1 cellular context compared by ENCODE assay signal in the genomic region with DNA sequence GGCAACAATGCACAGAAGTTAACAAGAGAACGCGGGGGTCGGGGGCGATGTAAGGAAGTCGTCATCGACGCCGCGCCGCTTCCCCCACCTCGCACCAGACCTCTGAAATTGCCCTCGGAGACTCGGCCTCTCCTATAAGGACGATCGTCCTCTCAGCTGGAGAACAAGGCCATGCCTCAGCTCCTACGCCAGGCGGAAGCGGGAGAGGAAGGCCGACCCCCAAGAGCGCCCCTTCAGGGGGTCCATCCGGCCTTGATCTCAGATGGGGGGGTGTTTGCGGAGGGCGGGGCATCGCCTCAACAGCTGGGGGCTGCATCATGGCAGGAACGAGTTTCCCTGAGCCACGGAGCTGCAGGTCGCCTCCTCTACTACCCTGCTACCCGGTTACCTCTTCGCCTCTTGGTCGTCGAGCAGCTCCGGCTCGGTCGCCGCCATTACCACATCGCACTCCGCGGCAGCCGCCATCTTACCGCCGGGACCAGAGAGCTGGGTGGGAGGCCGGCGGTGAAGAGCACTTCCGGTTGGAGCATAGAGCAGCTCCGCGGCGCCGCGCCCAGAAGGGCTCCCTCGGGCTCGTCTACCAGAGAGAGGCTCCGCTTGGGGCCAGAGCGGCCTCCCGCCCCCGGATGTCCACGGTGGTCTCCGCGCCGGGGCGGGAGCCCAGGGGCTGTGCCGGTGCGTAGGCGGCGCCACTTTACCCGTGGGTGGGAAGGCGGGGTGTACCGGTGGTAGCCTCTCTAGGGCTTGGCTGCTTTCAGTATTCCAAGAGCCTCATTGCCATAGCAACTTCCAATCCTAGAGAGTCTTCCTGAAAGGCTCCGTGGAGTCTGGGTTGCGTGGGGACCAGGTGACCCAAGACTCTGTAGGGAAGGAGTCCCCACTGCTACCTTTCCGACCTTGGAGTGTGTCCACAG.
TF ChIP-seq lines count a peak whose summit lies in the region.

A gene with protein sequence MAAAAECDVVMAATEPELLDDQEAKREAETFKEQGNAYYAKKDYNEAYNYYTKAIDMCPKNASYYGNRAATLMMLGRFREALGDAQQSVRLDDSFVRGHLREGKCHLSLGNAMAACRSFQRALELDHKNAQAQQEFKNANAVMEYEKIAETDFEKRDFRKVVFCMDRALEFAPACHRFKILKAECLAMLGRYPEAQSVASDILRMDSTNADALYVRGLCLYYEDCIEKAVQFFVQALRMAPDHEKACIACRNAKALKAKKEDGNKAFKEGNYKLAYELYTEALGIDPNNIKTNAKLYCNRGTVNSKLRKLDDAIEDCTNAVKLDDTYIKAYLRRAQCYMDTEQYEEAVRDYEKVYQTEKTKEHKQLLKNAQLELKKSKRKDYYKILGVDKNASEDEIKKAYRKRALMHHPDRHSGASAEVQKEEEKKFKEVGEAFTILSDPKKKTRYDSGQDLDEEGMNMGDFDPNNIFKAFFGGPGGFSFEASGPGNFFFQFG (minus strand): TSS at position 488 of the 914 bp plus-strand sequence. CDS start 23 bp downstream, at position 465.

TF ChIP-seq in HepG2, 621 proteins besides CTCF, POLR2A, EP300 and RAD21 (continued from another document):
- TF ChIP-seq, protein P1, sequence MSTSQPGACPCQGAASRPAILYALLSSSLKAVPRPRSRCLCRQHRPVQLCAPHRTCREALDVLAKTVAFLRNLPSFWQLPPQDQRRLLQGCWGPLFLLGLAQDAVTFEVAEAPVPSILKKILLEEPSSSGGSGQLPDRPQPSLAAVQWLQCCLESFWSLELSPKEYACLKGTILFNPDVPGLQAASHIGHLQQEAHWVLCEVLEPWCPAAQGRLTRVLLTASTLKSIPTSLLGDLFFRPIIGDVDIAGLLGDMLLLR (CRISPR knock-in tag; IDR thresholded peaks at IDR 0.05), result peak; percentile 86
- TF ChIP-seq ZNF772 (CRISPR knock-in tag; IDR thresholded peaks at IDR 0.05), result peak; percentile 87
- TF ChIP-seq MIER2 (CRISPR knock-in tag; IDR thresholded peaks at IDR 0.05), result peak; percentile 27; the same call in 1 of the 2 replicates
- no peak for TF ChIP-seq ZNF496 (CRISPR knock-in tag; IDR thresholded peaks at IDR 0.05; ENCODE audit: insufficient replicate concordance)
- TF ChIP-seq TMF1 (CRISPR knock-in tag; IDR thresholded peaks at IDR 0.05; ENCODE audit: low read depth), result peak; percentile 92
- peak; percentile 81 for TF ChIP-seq EED (CRISPR knock-in tag; IDR thresholded peaks at IDR 0.05)
- TF ChIP-seq NFE2 (CRISPR knock-in tag; IDR thresholded peaks at IDR 0.05), result no peak; the same call in 1 of the 2 replicates
- TF ChIP-seq, protein P2, sequence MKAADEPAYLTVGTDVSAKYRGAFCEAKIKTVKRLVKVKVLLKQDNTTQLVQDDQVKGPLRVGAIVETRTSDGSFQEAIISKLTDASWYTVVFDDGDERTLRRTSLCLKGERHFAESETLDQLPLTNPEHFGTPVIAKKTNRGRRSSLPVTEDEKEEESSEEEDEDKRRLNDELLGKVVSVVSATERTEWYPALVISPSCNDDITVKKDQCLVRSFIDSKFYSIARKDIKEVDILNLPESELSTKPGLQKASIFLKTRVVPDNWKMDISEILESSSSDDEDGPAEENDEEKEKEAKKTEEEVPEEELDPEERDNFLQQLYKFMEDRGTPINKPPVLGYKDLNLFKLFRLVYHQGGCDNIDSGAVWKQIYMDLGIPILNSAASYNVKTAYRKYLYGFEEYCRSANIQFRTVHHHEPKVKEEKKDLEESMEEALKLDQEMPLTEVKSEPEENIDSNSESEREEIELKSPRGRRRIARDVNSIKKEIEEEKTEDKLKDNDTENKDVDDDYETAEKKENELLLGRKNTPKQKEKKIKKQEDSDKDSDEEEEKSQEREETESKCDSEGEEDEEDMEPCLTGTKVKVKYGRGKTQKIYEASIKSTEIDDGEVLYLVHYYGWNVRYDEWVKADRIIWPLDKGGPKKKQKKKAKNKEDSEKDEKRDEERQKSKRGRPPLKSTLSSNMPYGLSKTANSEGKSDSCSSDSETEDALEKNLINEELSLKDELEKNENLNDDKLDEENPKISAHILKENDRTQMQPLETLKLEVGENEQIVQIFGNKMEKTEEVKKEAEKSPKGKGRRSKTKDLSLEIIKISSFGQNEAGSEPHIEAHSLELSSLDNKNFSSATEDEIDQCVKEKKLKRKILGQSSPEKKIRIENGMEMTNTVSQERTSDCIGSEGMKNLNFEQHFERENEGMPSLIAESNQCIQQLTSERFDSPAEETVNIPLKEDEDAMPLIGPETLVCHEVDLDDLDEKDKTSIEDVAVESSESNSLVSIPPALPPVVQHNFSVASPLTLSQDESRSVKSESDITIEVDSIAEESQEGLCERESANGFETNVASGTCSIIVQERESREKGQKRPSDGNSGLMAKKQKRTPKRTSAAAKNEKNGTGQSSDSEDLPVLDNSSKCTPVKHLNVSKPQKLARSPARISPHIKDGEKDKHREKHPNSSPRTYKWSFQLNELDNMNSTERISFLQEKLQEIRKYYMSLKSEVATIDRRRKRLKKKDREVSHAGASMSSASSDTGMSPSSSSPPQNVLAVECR (CRISPR knock-in tag; IDR thresholded peaks at IDR 0.05; ENCODE audit: borderline replicate concordance), result peak; percentile 95
- no peak; the same call in 1 of the 2 replicates for TF ChIP-seq ZNF724P (CRISPR knock-in tag; IDR thresholded peaks at IDR 0.05; ENCODE audit: borderline replicate concordance)
- no peak for TF ChIP-seq ZEB1 (IDR thresholded peaks at IDR 0.05; ENCODE audit: insufficient replicate concordance, low read depth)
- TF ChIP-seq, protein P3, sequence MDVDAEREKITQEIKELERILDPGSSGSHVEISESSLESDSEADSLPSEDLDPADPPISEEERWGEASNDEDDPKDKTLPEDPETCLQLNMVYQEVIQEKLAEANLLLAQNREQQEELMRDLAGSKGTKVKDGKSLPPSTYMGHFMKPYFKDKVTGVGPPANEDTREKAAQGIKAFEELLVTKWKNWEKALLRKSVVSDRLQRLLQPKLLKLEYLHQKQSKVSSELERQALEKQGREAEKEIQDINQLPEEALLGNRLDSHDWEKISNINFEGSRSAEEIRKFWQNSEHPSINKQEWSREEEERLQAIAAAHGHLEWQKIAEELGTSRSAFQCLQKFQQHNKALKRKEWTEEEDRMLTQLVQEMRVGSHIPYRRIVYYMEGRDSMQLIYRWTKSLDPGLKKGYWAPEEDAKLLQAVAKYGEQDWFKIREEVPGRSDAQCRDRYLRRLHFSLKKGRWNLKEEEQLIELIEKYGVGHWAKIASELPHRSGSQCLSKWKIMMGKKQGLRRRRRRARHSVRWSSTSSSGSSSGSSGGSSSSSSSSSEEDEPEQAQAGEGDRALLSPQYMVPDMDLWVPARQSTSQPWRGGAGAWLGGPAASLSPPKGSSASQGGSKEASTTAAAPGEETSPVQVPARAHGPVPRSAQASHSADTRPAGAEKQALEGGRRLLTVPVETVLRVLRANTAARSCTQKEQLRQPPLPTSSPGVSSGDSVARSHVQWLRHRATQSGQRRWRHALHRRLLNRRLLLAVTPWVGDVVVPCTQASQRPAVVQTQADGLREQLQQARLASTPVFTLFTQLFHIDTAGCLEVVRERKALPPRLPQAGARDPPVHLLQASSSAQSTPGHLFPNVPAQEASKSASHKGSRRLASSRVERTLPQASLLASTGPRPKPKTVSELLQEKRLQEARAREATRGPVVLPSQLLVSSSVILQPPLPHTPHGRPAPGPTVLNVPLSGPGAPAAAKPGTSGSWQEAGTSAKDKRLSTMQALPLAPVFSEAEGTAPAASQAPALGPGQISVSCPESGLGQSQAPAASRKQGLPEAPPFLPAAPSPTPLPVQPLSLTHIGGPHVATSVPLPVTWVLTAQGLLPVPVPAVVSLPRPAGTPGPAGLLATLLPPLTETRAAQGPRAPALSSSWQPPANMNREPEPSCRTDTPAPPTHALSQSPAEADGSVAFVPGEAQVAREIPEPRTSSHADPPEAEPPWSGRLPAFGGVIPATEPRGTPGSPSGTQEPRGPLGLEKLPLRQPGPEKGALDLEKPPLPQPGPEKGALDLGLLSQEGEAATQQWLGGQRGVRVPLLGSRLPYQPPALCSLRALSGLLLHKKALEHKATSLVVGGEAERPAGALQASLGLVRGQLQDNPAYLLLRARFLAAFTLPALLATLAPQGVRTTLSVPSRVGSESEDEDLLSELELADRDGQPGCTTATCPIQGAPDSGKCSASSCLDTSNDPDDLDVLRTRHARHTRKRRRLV (CRISPR knock-in tag; IDR thresholded peaks at IDR 0.05), result peak; percentile 97
- TF ChIP-seq, protein P4, sequence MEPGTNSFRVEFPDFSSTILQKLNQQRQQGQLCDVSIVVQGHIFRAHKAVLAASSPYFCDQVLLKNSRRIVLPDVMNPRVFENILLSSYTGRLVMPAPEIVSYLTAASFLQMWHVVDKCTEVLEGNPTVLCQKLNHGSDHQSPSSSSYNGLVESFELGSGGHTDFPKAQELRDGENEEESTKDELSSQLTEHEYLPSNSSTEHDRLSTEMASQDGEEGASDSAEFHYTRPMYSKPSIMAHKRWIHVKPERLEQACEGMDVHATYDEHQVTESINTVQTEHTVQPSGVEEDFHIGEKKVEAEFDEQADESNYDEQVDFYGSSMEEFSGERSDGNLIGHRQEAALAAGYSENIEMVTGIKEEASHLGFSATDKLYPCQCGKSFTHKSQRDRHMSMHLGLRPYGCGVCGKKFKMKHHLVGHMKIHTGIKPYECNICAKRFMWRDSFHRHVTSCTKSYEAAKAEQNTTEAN (CRISPR knock-in tag; conservative IDR thresholded peaks at IDR 0.05), result peak; percentile 89
- TF ChIP-seq ZFY (CRISPR knock-in tag; IDR thresholded peaks at IDR 0.05), result peak; percentile 87
